ENCODE assay signal across 8 cellular contexts in genomic region chr10:97210576-97210975, GRCh38. TPM values are rescaled to one million over a fixed set of nuclear protein-coding genes. Genes with fewer than 3 reads are reported as not detected.
A peak's percentile ranks its signal among the peaks of the same experiment; 100 is the strongest.
DNase-seq lines count a peak whose midpoint lies in the region; ATAC-seq, FAIRE-seq and TF ChIP-seq lines count a peak whose summit lies in the region.

No MANE protein-coding gene starts in this region.

- H3K27ac ChIP-seq in HepG2 (ENCODE audit: extremely low read length, insufficient read depth, low read length) = no peak overlapping the region

- no peak for TF ChIP-seq POLR2A in HepG2 (IDR thresholded peaks at IDR 0.05; ENCODE audit: insufficient read depth in 1 of 2, low read depth in 2 of 2, low read length in 2 of 2)

- TF ChIP-seq CTCF in GM12875 (IDR thresholded peaks at IDR 0.05; ENCODE audit: borderline replicate concordance, insufficient read depth, low read depth, low read length) = peak; percentile 86
- TF ChIP-seq CTCF in HepG2 (CRISPR knock-in tag; IDR thresholded peaks at IDR 0.05) = peak; percentile 89

- CTCF ChIA-PET in HepG2 (lab: Yijun Ruan, JAX; ENCODE audit: low intra/inter-chr PET ratio, low total read pairs) = interaction anchor here (0.6 to 3.4 kb wide), 7 partner anchors 15 to 174 kb away, joined by 3 to 56 read pairs (median 6); no protein-coding TSS in a partner anchor

- ATAC-seq in HepG2 (peak; percentile 80), GM21529 (IDR thresholded peaks at IDR 0.05; ENCODE audit: unreplicated experiment) (no peak)

- intact Hi-C loops in HepG2 (cut with micrococcal nuclease; ENCODE audit: unreplicated experiment) = loop anchor here (1.0 kb wide), 2 partner anchors 137 to 173 kb away; no protein-coding TSS in a partner anchor

- no TSS peak for BruUV-seq in HepG2 (replicated peaks; lab: Mats Ljungman, UMichigan)

- peak; percentile 84 for TF ChIP-seq RAD21 in HepG2 (CRISPR knock-in tag; IDR thresholded peaks at IDR 0.05)

- H3K9me3 ChIP-seq in HepG2 (ENCODE audit: low read length) = no peaks in the 10 kb centered on the region

- FAIRE-seq in A204.1 (lab: Jason Lieb, UNC) (peak; percentile 75), HepG2 (lab: Jason Lieb, UNC) (peak; percentile 86)

- peaks cover 0 to 5% of the 10 kb centered on the region in 2 experiments; a peak in 2 of 5 replicates for H3K27me3 ChIP-seq in HepG2 (ENCODE audit: control insufficient read depth in 1 of 2, insufficient read depth in 2 of 2, low read length in 2 of 2)

- H3K9ac ChIP-seq in HepG2 (ENCODE audit: insufficient read depth, low read depth, low read length) = no peak overlapping the region

- WGBS in HepG2 (ENCODE audit: low lambda C conversion rate) = 2% methylated on average over 8 of the region's 8 CpGs

- no peak overlapping the region for H3K4me2 ChIP-seq in HepG2 (ENCODE audit: low read depth, low read length)

- no peaks in the 10 kb centered on the region for H3K36me3 ChIP-seq in HepG2 (replicated peaks in 1 of 2; ENCODE audit: control insufficient read depth in 1 of 2, insufficient read depth in 2 of 2, low read length in 2 of 2)

- H4K20me1 ChIP-seq in HepG2 (ENCODE audit: insufficient read depth, low read length) = no peaks in the 10 kb centered on the region

- no peaks in the 10 kb centered on the region for H3K79me2 ChIP-seq in HepG2 (ENCODE audit: insufficient read depth, low read length)

- H2AFZ ChIP-seq in HepG2 (ENCODE audit: low read length) = no peak overlapping the region

- DNase-seq in NCI-H226 (peak; percentile 45), cerebellar cortex (ENCODE audit: low spot score) (peak; percentile 79), HepG2 (ENCODE audit: low spot score) (peak; percentile 61)
- DNase-seq in activated CD4-positive, alpha-beta T cell treated with anti-CD3 and anti-CD28 coated beads for 24 hours (ENCODE audit: low read depth in 2 of 2) = peak; percentile 60 to 66
- DNase-seq in stimulated activated CD4-positive, alpha-beta T cell treated with anti-CD3 and anti-CD28 coated beads, TNF-alpha, amount 100 ng/mL, for 48 hours (ENCODE audit: low read depth in 3 of 3) = peak in 2 of 3 donors; percentile 58 to 60

- H3K4me3 ChIP-seq in GM12875 (ENCODE audit: low read depth, low read length) (no peak overlapping the region), HepG2 (replicated peaks in 1 of 3; ENCODE audit: insufficient read depth in 1 of 3, low read depth in 2 of 3, low read length in 3 of 3) (no peak overlapping the region)

- peaks cover 8% of the 10 kb centered on the region for H3K4me1 ChIP-seq in HepG2 (ENCODE audit: insufficient read depth, low read length)

- no peak for TF ChIP-seq EP300 in HepG2 (IDR thresholded peaks at IDR 0.05; ENCODE audit: low read depth in 2 of 2, low read length in 2 of 2)
- TF ChIP-seq EP300 in HepG2 (CRISPR knock-in tag; IDR thresholded peaks at IDR 0.05; ENCODE audit: borderline replicate concordance) = no peak

- POLR2A ChIA-PET in HepG2 (lab: Yijun Ruan, JAX) = interaction anchor here (1.3 kb wide), 1 partner anchor 139 kb away, joined by 5 read pairs; no protein-coding TSS in a partner anchor

- in situ Hi-C loops in HepG2 (cut with HindIII; ENCODE audit: extremely low pct_ligation_motif_present, low pct_unique_long_range_greater_than_20kb) = no loop called here

TF ChIP-seq in HepG2, 621 proteins besides CTCF, POLR2A, EP300 and RAD21 (continues in another document):
- TF ChIP-seq ATRX (CRISPR knock-in tag; IDR thresholded peaks at IDR 0.05; ENCODE audit: borderline replicate concordance) = no peak
- no peak for TF ChIP-seq ZNF7 (CRISPR knock-in tag; IDR thresholded peaks at IDR 0.05)
- no peak for TF ChIP-seq HCFC1 (IDR thresholded peaks at IDR 0.05; ENCODE audit: low read depth, low read length)
- no peak for TF ChIP-seq ZNF350 (CRISPR knock-in tag; IDR thresholded peaks at IDR 0.05; ENCODE audit: borderline replicate concordance, low read depth)
- TF ChIP-seq NAIF1 (CRISPR knock-in tag; IDR thresholded peaks at IDR 0.05; ENCODE audit: borderline replicate concordance) = no peak
- TF ChIP-seq RORA (CRISPR knock-in tag; IDR thresholded peaks at IDR 0.05) = no peak
- TF ChIP-seq RNF219 (CRISPR knock-in tag; IDR thresholded peaks at IDR 0.05) = no peak
- no peak for TF ChIP-seq ZNF367 (CRISPR knock-in tag; IDR thresholded peaks at IDR 0.05; ENCODE audit: borderline replicate concordance)
- TF ChIP-seq JUNB (CRISPR knock-in tag; IDR thresholded peaks at IDR 0.05; ENCODE audit: borderline replicate concordance) = no peak
- TF ChIP-seq BATF2 (CRISPR knock-in tag; IDR thresholded peaks at IDR 0.05) = no peak
- TF ChIP-seq TERF1 (CRISPR knock-in tag; IDR thresholded peaks at IDR 0.05) = no peak
- TF ChIP-seq ZNF224 (CRISPR knock-in tag; IDR thresholded peaks at IDR 0.05) = no peak
- no peak for TF ChIP-seq HOMEZ (CRISPR knock-in tag; IDR thresholded peaks at IDR 0.05; ENCODE audit: low read depth)
- no peak for TF ChIP-seq ZNF605 (CRISPR knock-in tag; IDR thresholded peaks at IDR 0.05)

RNA-seq across cellular contexts. Expression of gene SLIT1, which starts 24.8 kb away (rescaled TPM):
- total RNA-seq in HepG2 (2016; rRNA removed; fragmentation: Illumina TruSeq; extraction: Trizol) = 0.07 and 0.33 TPM in 2 replicates
- 0.09 TPM in 1 of 2 replicates, not detected in the other for total RNA-seq in HepG2 (2016; cell fraction: cytosol; rRNA removed; fragmentation: Illumina TruSeq; extraction: Trizol; ENCODE audit: low read depth)
- 0.03 and 0.06 TPM in 2 replicates for total RNA-seq in HepG2 (2016; cell fraction: insoluble cytoplasmic fraction; rRNA removed; fragmentation: Illumina TruSeq; extraction: Trizol)
- total RNA-seq in HepG2 (2016; cell fraction: membrane; rRNA removed; fragmentation: Illumina TruSeq; extraction: Trizol) = 0.07 and 0.09 TPM in 2 replicates
- total RNA-seq in HepG2 (2016; cell fraction: nucleus; rRNA removed; fragmentation: Illumina TruSeq; extraction: Trizol) = 0.43 and 0.72 TPM in 2 replicates
- 0.09 and 0.22 TPM in 2 replicates for polyA plus RNA-seq in HepG2 (2011; rRNA removed)
- polyA plus RNA-seq in HepG2 (2011; cell fraction: cytosol; rRNA removed) = 0.05 TPM in 2 replicates
- 0.52 and 0.96 TPM in 2 replicates for polyA plus RNA-seq in HepG2 (2011; cell fraction: nucleus; rRNA removed)
- polyA plus RNA-seq in HepG2 (2012) = 0.17 and 0.23 TPM in 2 replicates
- 0.12 TPM in 1 of 2 replicates, not detected in the other for polyA plus RNA-seq in HepG2 (2016; cell fraction: cytosol; fragmentation: Illumina TruSeq; extraction: Trizol; ENCODE audit: low read depth)
- 0.17 TPM in 1 of 2 replicates, not detected in the other for polyA plus RNA-seq in HepG2 (2016; cell fraction: insoluble cytoplasmic fraction; fragmentation: Illumina TruSeq; extraction: Trizol; ENCODE audit: low read depth)
- polyA plus RNA-seq in HepG2 (2016; cell fraction: membrane; fragmentation: Illumina TruSeq; extraction: Trizol; ENCODE audit: low read depth) = 0.05 TPM in 1 of 2 replicates, not detected in the other
- polyA plus RNA-seq in HepG2 (2016; cell fraction: nucleus; fragmentation: Illumina TruSeq; extraction: Trizol; ENCODE audit: insufficient read depth, low read depth) = 0.11 TPM in 1 of 2 replicates, not detected in the other
- 0.05 and 2.2 TPM in 2 replicates for polyA minus RNA-seq in HepG2 (2011; rRNA and poly(A)+ RNA removed; ENCODE audit: low replicate concordance)
- polyA minus RNA-seq in HepG2 (2011; cell fraction: cytosol; rRNA and poly(A)+ RNA removed) = 0.59 TPM in 1 of 2 replicates, not detected in the other
- 1.6 and 1.8 TPM in 2 replicates for polyA minus RNA-seq in HepG2 (2011; cell fraction: nucleus; rRNA and poly(A)+ RNA removed)
